In genomic region chr15:25060996-25061620, GRCh38 we compare ENCODE assay signal across 24 cellular contexts.
DNase-seq lines count a peak whose midpoint lies in the region; ATAC-seq and TF ChIP-seq lines count a peak whose summit lies in the region.
"Had no signal": no experiment of that assay in that cellular context is flagged by ENCODE, and none has a peak within 500 bp of the region (broad histone marks: within the 10 kb centered on the region; RNA-seq: fewer than 3 reads in every experiment).

No MANE protein-coding gene starts in this region.

- CTCF ChIA-PET in activated B cell treated with CpG ODN at 0.5 μM for 24 hours (lab: Charles Lee) = no interaction called here

- no peak overlapping the region for H3K27ac ChIP-seq in liver (ENCODE audit: low read depth in 1 of 2, low read length in 2 of 2)
- H3K27ac ChIP-seq: cardiac muscle cell, heart left ventricle, neutrophil, SK-N-MC, upper lobe of right lung had no signal

- peaks cover 13 to 99% (median 88%) of the 10 kb centered on the region in 4 donors for H3K36me3 ChIP-seq in liver (ENCODE audit: control insufficient read depth in 4 of 4, insufficient read depth in 3 of 4, low read depth in 1 of 4, low read length in 3 of 4)
- H3K36me3 ChIP-seq: neutrophil had no signal

- H3K4me3 ChIP-seq in liver (ENCODE audit: low read depth in 1 of 3, low read length in 3 of 3) = peak overlapping the region in 2 of 3 donors; percentile 45 to 69
- H3K4me3 ChIP-seq: cardiac muscle cell, heart left ventricle, K562, SK-N-MC, upper lobe of right lung had no signal

- H3K4me1 ChIP-seq in liver (ENCODE audit: control insufficient read depth in 4 of 4, insufficient read depth in 4 of 4, low read length in 3 of 4) = no peaks in the 10 kb centered on the region
- H3K4me1 ChIP-seq: heart left ventricle, upper lobe of right lung had no signal

- DNase-seq in CD14-positive monocyte (ENCODE audit: low spot score) = peak; percentile 23
- peak; percentile 4 for DNase-seq in activated B cell treated with CpG ODN at 0.5 μM for 24 hours
- DNase-seq in sciatic nerve (ENCODE audit: low spot score) = peak; percentile 38
- no peak for DNase-seq in iPS-NIHi11 (ENCODE audit: low spot score)
- no peak for DNase-seq in LoVo (ENCODE audit: low spot score)
- DNase-seq: activated naive CD4-positive, alpha-beta T cell treated with Interleukin-2 at 50 U/mL for 16 hours; CD4-positive, alpha-beta memory T cell; DMS53; GF-D8; H7; NCI-H2171; NCI-H526; stimulated activated CD4-positive, alpha-beta T cell treated with anti-CD3 and anti-CD28 coated beads, Interleukin-4, amount 100 ng/mL, for 4 hours had no signal

- H3K9me3 Mint-ChIP-seq in CD14-positive monocyte = peaks cover 83 to 100% (median 100%) of the 10 kb centered on the region in 7 donors
- H3K9me3 Mint-ChIP-seq in activated B cell treated with CpG ODN at 0.5 μM for 24 hours = peaks cover 84% of the 10 kb centered on the region

- 82% methylated on average over 10 of the region's 10 CpGs for WGBS in liver

- H3K36me3 Mint-ChIP-seq in CD14-positive monocyte (peaks cover 2 to 52% of the 10 kb centered on the region in 2 donors), activated B cell treated with CpG ODN at 0.5 μM for 24 hours (ENCODE audit: low read depth) (peaks cover 99% of the 10 kb centered on the region)

- H3K9me3 ChIP-seq in liver (ENCODE audit: control insufficient read depth in 4 of 4, low read length in 3 of 4) = peaks cover 81 to 100% (median 99%) of the 10 kb centered on the region in 4 donors

- no peak for ATAC-seq in activated B cell treated with CpG ODN at 0.5 μM for 24 hours (ENCODE audit: low read depth)
- ATAC-seq in sciatic nerve = no peak
- no peak for ATAC-seq in GM21360 (IDR thresholded peaks at IDR 0.05; ENCODE audit: unreplicated experiment)
- ATAC-seq: heart left ventricle, K562, left lobe of liver, upper lobe of right lung had no signal

- intact Hi-C loops in CD14-positive monocyte (cut with micrococcal nuclease) = no loop called here
- intact Hi-C loops in activated B cell treated with CpG ODN at 0.5 μM for 24 hours (cut with micrococcal nuclease) = no loop called here
- intact Hi-C loops in sciatic nerve (cut with DNase I) = loop anchor here (10.0 kb wide), 1 partner anchor 266 kb away; no protein-coding TSS in a partner anchor

- H3K27me3 Mint-ChIP-seq in CD14-positive monocyte (ENCODE audit: low read depth in 3 of 3) = no peaks in the 10 kb centered on the region
- no peaks in the 10 kb centered on the region for H3K27me3 Mint-ChIP-seq in activated B cell treated with CpG ODN at 0.5 μM for 24 hours
- H3K27me3 Mint-ChIP-seq: CD4-positive, alpha-beta memory T cell; stimulated activated naive CD8-positive, alpha-beta T cell treated with anti-CD3 and anti-CD28 coated beads, Interleukin-15, Interleukin-2, amounts not matched to agents 100 ng/mL and 50 ng/mL, for 24 hours had no signal

- TF ChIP-seq CTCF in CD14-positive monocyte (IDR thresholded peaks at IDR 0.05) = no peak
- TF ChIP-seq CTCF in activated B cell treated with CpG ODN at 0.5 μM for 24 hours (IDR thresholded peaks at IDR 0.05) = no peak
- no peak for TF ChIP-seq CTCF in liver (IDR thresholded peaks at IDR 0.05; ENCODE audit: low read depth, low read length, missing input control)

- no peak for TF ChIP-seq RAD21 in liver (IDR thresholded peaks at IDR 0.05)

- no peak overlapping the region for H3K27ac Mint-ChIP-seq in CD14-positive monocyte
- H3K27ac Mint-ChIP-seq in activated B cell treated with CpG ODN at 0.5 μM for 24 hours = no peak overlapping the region
- H3K27ac Mint-ChIP-seq: CD4-positive, alpha-beta memory T cell; stimulated activated naive CD8-positive, alpha-beta T cell treated with anti-CD3 and anti-CD28 coated beads, Interleukin-15, Interleukin-2, amounts not matched to agents 100 ng/mL and 50 ng/mL, for 24 hours; T-helper 2 cell treated with Interferon-gamma antibody and Interleukin-4, amounts not matched to agents 5 μg/mL and 100 μg/mL, for 36 hours had no signal

- H3K27me3 ChIP-seq in liver (ENCODE audit: control insufficient read depth in 4 of 4, insufficient read depth in 4 of 4, low read length in 3 of 4) = no peaks in the 10 kb centered on the region
- H3K27me3 ChIP-seq: cardiac muscle cell, heart left ventricle, neutrophil, upper lobe of right lung had no signal

- no peaks in the 10 kb centered on the region for H3K4me1 Mint-ChIP-seq in CD14-positive monocyte
- H3K4me1 Mint-ChIP-seq in activated B cell treated with CpG ODN at 0.5 μM for 24 hours = no peaks in the 10 kb centered on the region
- H3K4me1 Mint-ChIP-seq: CD4-positive, alpha-beta memory T cell had no signal

- POLR2A ChIA-PET in activated B cell treated with CpG ODN at 0.5 μM for 24 hours (lab: Charles Lee) = no interaction called here

- H3K4me3 Mint-ChIP-seq in CD14-positive monocyte = no peak overlapping the region
- no peak overlapping the region for H3K4me3 Mint-ChIP-seq in activated B cell treated with CpG ODN at 0.5 μM for 24 hours
- H3K4me3 Mint-ChIP-seq: stimulated activated naive CD8-positive, alpha-beta T cell treated with anti-CD3 and anti-CD28 coated beads, Interleukin-15, Interleukin-2, amounts not matched to agents 100 ng/mL and 50 ng/mL, for 24 hours; T-helper 2 cell treated with Interferon-gamma antibody and Interleukin-4, amounts not matched to agents 5 μg/mL and 100 μg/mL, for 36 hours had no signal

- no peak overlapping the region for H3K9ac ChIP-seq in liver (ENCODE audit: low read depth in 1 of 2, low read length in 2 of 2)

TF ChIP-seq in liver, 16 proteins besides CTCF, POLR2A, EP300 and RAD21:
- no peak for TF ChIP-seq YY1 (IDR thresholded peaks at IDR 0.05)
- no peak for TF ChIP-seq RXRA (IDR thresholded peaks at IDR 0.05)
- TF ChIP-seq EGR1 (IDR thresholded peaks at IDR 0.05; ENCODE audit: low read depth in 2 of 2) = no peak
- TF ChIP-seq REST (IDR thresholded peaks at IDR 0.05) = no peak
- no peak for TF ChIP-seq HNF4G (IDR thresholded peaks at IDR 0.05)
- no peak for TF ChIP-seq NR2F2 (IDR thresholded peaks at IDR 0.05)
- no peak for TF ChIP-seq ZBTB33 (IDR thresholded peaks at IDR 0.05)
- TF ChIP-seq MAX (IDR thresholded peaks at IDR 0.05) = no peak
- TF ChIP-seq FOXA1 (IDR thresholded peaks at IDR 0.05) = no peak
- TF ChIP-seq JUND (IDR thresholded peaks at IDR 0.05) = no peak
- no peak for TF ChIP-seq SP1 (IDR thresholded peaks at IDR 0.05)
- no peak for TF ChIP-seq FOXA2 (IDR thresholded peaks at IDR 0.05)
TF ChIP-seq in liver: peak in this region for 0.

Comparison
In these comparisons a context has a peak if more than half of its experiments do, and no peak if none do; other contexts are left out.
1. DNase-seq: peak in CD14-positive monocyte (single experiment), activated B cell treated with CpG ODN at 0.5 μM for 24 hours (single experiment) and sciatic nerve (single experiment); none in iPS-NIHi11 (single experiment) and LoVo (single experiment).